In the genomic region with DNA sequence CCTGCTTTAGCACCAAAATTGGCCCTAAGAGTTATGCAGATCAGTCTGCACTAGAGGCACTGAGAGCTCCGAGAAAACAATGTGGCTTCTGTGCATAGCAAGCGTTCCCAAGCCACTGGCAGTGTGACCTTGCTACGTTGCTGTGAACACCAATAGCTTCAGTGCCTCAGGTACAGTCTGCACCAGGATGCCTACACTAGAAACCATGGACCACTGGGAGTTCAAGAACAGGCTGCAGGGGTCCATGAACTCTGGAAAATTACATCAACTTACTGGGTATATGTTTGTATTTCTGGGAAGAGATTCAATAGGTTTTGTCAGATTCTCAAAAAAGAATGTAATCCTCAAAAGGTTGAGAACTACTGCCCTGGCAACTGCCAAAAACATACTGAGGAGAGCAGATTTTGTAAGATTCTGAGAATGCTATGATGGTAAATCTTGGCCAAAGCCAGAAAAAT, we compare ENCODE assay signal across 13 cellular contexts. TPM values are rescaled to one million over a fixed set of nuclear protein-coding genes. Genes with fewer than 3 reads are reported as not detected.
DNase-seq lines count a peak whose midpoint lies in the region; ATAC-seq lines count a peak whose summit lies in the region.
"Had no signal": no experiment of that assay in that cellular context is flagged by ENCODE, and none has a peak within 500 bp of the region (broad histone marks: within the 10 kb centered on the region; RNA-seq: fewer than 3 reads in every experiment).

No MANE protein-coding gene starts in this region.

- POLR2A ChIA-PET in activated CD8-positive, alpha-beta T cell treated with anti-CD3 and anti-CD28 coated beads, Interleukin-2, amount 10 ng/mL, durations not matched to agents 7 days and 5 days (lab: Charles Lee): no interaction called here

- H3K4me3 Mint-ChIP-seq in activated CD8-positive, alpha-beta T cell treated with anti-CD3 and anti-CD28 coated beads, Interleukin-2, amount 10 ng/mL, durations not matched to agents 7 days and 5 days: no peak overlapping the region
- H3K4me3 Mint-ChIP-seq: activated CD8-positive, alpha-beta T cell treated with anti-CD3 and anti-CD28 coated beads for 36 hours; natural killer cell treated with Interleukin-12 subunit alpha and Interleukin-12 subunit beta and Interleukin-15 and Interleukin-18, amount 100 ng/mL, for 72 hours had no signal

- H3K9me3 Mint-ChIP-seq in activated CD8-positive, alpha-beta T cell treated with anti-CD3 and anti-CD28 coated beads, Interleukin-2, amount 10 ng/mL, durations not matched to agents 7 days and 5 days (ENCODE audit: insufficient read depth): no peaks in the 10 kb centered on the region
- H3K9me3 Mint-ChIP-seq: activated CD8-positive, alpha-beta T cell treated with anti-CD3 and anti-CD28 coated beads for 36 hours; natural killer cell treated with Interleukin-12 subunit alpha and Interleukin-12 subunit beta and Interleukin-15 and Interleukin-18, amount 100 ng/mL, for 72 hours had no signal

- ATAC-seq in activated CD8-positive, alpha-beta T cell treated with anti-CD3 and anti-CD28 coated beads, Interleukin-2, amount 10 ng/mL, durations not matched to agents 7 days and 5 days: no peak
- ATAC-seq: activated CD8-positive, alpha-beta T cell treated with anti-CD3 and anti-CD28 coated beads for 36 hours; gastrocnemius medialis; natural killer cell treated with Interleukin-12 subunit alpha and Interleukin-12 subunit beta and Interleukin-15 and Interleukin-18, amount 100 ng/mL, for 72 hours had no signal

- peak overlapping the region; percentile 48 for H3K27ac ChIP-seq in temporal lobe (ENCODE audit: low read depth, low read length)
- H3K27ac ChIP-seq: colonic mucosa, gastrocnemius medialis had no signal

- CTCF ChIA-PET in activated CD8-positive, alpha-beta T cell treated with anti-CD3 and anti-CD28 coated beads, Interleukin-2, amount 10 ng/mL, durations not matched to agents 7 days and 5 days (lab: Charles Lee): no interaction called here

- no peak overlapping the region for H3K27ac Mint-ChIP-seq in activated CD8-positive, alpha-beta T cell treated with anti-CD3 and anti-CD28 coated beads, Interleukin-2, amount 10 ng/mL, durations not matched to agents 7 days and 5 days
- H3K27ac Mint-ChIP-seq: activated CD8-positive, alpha-beta T cell treated with anti-CD3 and anti-CD28 coated beads for 36 hours; natural killer cell treated with Interleukin-12 subunit alpha and Interleukin-12 subunit beta and Interleukin-15 and Interleukin-18, amount 100 ng/mL, for 72 hours had no signal

- peaks cover 3% of the 10 kb centered on the region for H3K27me3 Mint-ChIP-seq in activated CD8-positive, alpha-beta T cell treated with anti-CD3 and anti-CD28 coated beads, Interleukin-2, amount 10 ng/mL, durations not matched to agents 7 days and 5 days (ENCODE audit: low read depth)

- DNase-seq in DMS153 treated with DMSO at 0.1 percent for 48 hours (lab: John Stamatoyannopoulos, UW; ENCODE audit: unreplicated experiment): peak; percentile 63
- no peak for DNase-seq in DMS153 (lab: John Stamatoyannopoulos, UW)
- DNase-seq in astrocyte of the hippocampus (ENCODE audit: low read depth, low spot score): peak; percentile 72
- DNase-seq in globus pallidus (ENCODE audit: low spot score): peak; percentile 38
- DNase-seq in activated CD8-positive, alpha-beta T cell treated with anti-CD3 and anti-CD28 coated beads, Interleukin-2, amount 10 ng/mL, durations not matched to agents 7 days and 5 days: no peak
- no peak for DNase-seq in AG08395 (ENCODE audit: low spot score)
- DNase-seq in NOMO-1 treated with dmso at 0.1 percent for 144 hours (lab: John Stamatoyannopoulos, UW; ENCODE audit: unreplicated experiment): no peak
- DNase-seq: activated CD8-positive, alpha-beta T cell treated with anti-CD3 and anti-CD28 coated beads for 36 hours; colonic mucosa; gastrocnemius medialis; T-helper 9 cell had no signal

- no peaks in the 10 kb centered on the region for H3K4me1 Mint-ChIP-seq in activated CD8-positive, alpha-beta T cell treated with anti-CD3 and anti-CD28 coated beads, Interleukin-2, amount 10 ng/mL, durations not matched to agents 7 days and 5 days (ENCODE audit: low read depth)

- no peaks in the 10 kb centered on the region for H3K36me3 Mint-ChIP-seq in activated CD8-positive, alpha-beta T cell treated with anti-CD3 and anti-CD28 coated beads, Interleukin-2, amount 10 ng/mL, durations not matched to agents 7 days and 5 days (ENCODE audit: low read depth)
- H3K36me3 Mint-ChIP-seq: natural killer cell treated with Interleukin-12 subunit alpha and Interleukin-12 subunit beta and Interleukin-15 and Interleukin-18, amount 100 ng/mL, for 72 hours had no signal

RNA-seq across cellular contexts. Expression of a gene that starts 18.3 kb away (rescaled TPM):
- total RNA-seq in temporal lobe: 103 TPM
- 100 to 1,000 TPM in 1 of 2 experiments, 10 to 100 TPM in 1; 95.9 to 102 TPM for total RNA-seq in activated CD8-positive, alpha-beta T cell treated with anti-CD3 and anti-CD28 coated beads, Interleukin-2, amount 10 ng/mL, durations not matched to agents 7 days and 5 days

Comparison
In these comparisons a context has a peak if more than half of its experiments do, and no peak if none do; other contexts are left out.
1. DNase-seq: peak in DMS153 treated with DMSO at 0.1 percent for 48 hours (single experiment), astrocyte of the hippocampus (single experiment) and globus pallidus (single experiment); none in DMS153 (single experiment), activated CD8-positive, alpha-beta T cell treated with anti-CD3 and anti-CD28 coated beads, Interleukin-2, amount 10 ng/mL, durations not matched to agents 7 days and 5 days (single experiment), AG08395 (single experiment) and NOMO-1 treated with dmso at 0.1 percent for 144 hours (single experiment).